ENCODE assay signal across 22 cellular contexts in the genomic region with DNA sequence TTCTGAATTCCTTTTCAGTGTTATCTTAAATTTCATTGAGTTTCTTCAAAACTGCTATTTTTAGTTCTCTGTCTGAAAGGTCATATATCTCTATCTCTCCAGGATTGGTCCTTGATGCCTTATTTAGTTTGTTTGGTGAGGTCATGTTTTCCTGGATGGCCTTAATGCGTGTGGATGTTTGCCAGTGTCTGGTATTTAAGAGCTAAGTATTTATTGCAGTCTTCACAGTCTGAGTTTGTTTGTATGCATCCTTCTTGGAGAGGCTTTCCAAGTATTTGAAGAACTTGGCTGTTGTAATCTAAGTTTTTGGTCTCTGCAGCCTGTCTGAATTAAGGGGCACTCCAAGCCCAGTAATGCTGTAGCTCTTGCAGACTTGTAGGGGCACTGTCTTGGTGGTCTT.
DNase-seq lines count a peak whose midpoint lies in the region; ATAC-seq and TF ChIP-seq lines count a peak whose summit lies in the region.
"Had no signal": no experiment of that assay in that cellular context is flagged by ENCODE, and none has a peak within 500 bp of the region (broad histone marks: within the 10 kb centered on the region; RNA-seq: fewer than 3 reads in every experiment).

No MANE protein-coding gene starts in this region.

- H3K36me3 Mint-ChIP-seq in activated T-cell treated with anti-CD3 and anti-CD28 coated beads, Interleukin-2, amount 50 U/mL, for 72 hours (ENCODE audit: insufficient read depth in 2 of 2) = no peaks in the 10 kb centered on the region
- H3K36me3 Mint-ChIP-seq: CD4-positive, alpha-beta memory T cell had no signal

- H3K9me2 ChIP-seq in hepatocyte (replicated peaks; ENCODE audit: insufficient read depth) = no peaks in the 10 kb centered on the region

- TF ChIP-seq CTCF in adrenal gland (IDR thresholded peaks at IDR 0.05) (no peak), hepatocyte (IDR thresholded peaks at IDR 0.05; ENCODE audit: poor library complexity) (no peak), transverse colon (IDR thresholded peaks at IDR 0.05) (no peak)

- no peak overlapping the region for H3K27ac ChIP-seq in adrenal gland
- no peak overlapping the region for H3K27ac ChIP-seq in hepatocyte
- H3K27ac ChIP-seq in transverse colon = peak overlapping the region in 1 of 4 donors; percentile 33
- H3K27ac ChIP-seq: 22Rv1, colonic mucosa, SJSA1, testis had no signal

- ATAC-seq in activated T-cell treated with anti-CD3 and anti-CD28 coated beads, Interleukin-2, amount 50 U/mL, for 72 hours (replicated peaks in 1 of 2) = no peak
- ATAC-seq: left ventricle myocardium superior had no signal

- no peaks in the 10 kb centered on the region for H4K20me1 ChIP-seq in hepatocyte (ENCODE audit: insufficient read depth, poor library complexity, severe bottlenecking)

- H3K9me3 Mint-ChIP-seq in activated T-cell treated with anti-CD3 and anti-CD28 coated beads, Interleukin-2, amount 50 U/mL, for 72 hours = peaks cover 3 to 4% of the 10 kb centered on the region in 2 donors

- intact Hi-C loops in adrenal gland (cut with DNase I) (no loop called here), transverse colon (cut with DNase I; ENCODE audit: low total_unique reads) (no loop called here)

- in situ Hi-C loops in transverse colon (cut with MboI; ENCODE audit: low pct_ligation_motif_present in 1 of 4, low pct_unique_long_range_greater_than_20kb in 1 of 4, low sequenced_read_pairs in 3 of 4) = no loop called here

- H3K27me3 ChIP-seq in adrenal gland = no peaks in the 10 kb centered on the region
- no peaks in the 10 kb centered on the region for H3K27me3 ChIP-seq in hepatocyte
- H3K27me3 ChIP-seq in transverse colon = no peaks in the 10 kb centered on the region
- H3K27me3 ChIP-seq: colonic mucosa, testis had no signal

- no peak overlapping the region for H2AFZ ChIP-seq in hepatocyte

- no peak for TF ChIP-seq EP300 in transverse colon (IDR thresholded peaks at IDR 0.05; ENCODE audit: low read depth)

- H3K9me3 ChIP-seq in adrenal gland (replicated peaks in 1 of 3) = no peaks in the 10 kb centered on the region
- H3K9me3 ChIP-seq in hepatocyte (ENCODE audit: low read depth) = no peaks in the 10 kb centered on the region
- H3K9me3 ChIP-seq in transverse colon = no peaks in the 10 kb centered on the region
- H3K9me3 ChIP-seq: colonic mucosa, SJSA1, testis had no signal

- DNase-seq in DMS53 (lab: John Stamatoyannopoulos, UW) (peak; percentile 16), DMS53 treated with DMSO at 0.1 percent for 48 hours (lab: John Stamatoyannopoulos, UW; ENCODE audit: unreplicated experiment) (no peak), adrenal gland (peak; percentile 29 to 60 (median 40)), hepatocyte (ENCODE audit: low spot score) (peak; percentile 60), cerebellar cortex (ENCODE audit: low spot score) (no peak), SKM-1 treated with dmso at 0.1 percent for 144 hours (lab: John Stamatoyannopoulos, UW; ENCODE audit: unreplicated experiment) (no peak), transverse colon (no peak)
- no peak for DNase-seq in activated T-cell treated with anti-CD3 and anti-CD28 coated beads, Interleukin-2, amount 50 U/mL, for 72 hours
- DNase-seq: activated CD4-positive, alpha-beta T cell treated with anti-CD3 and anti-CD28 coated beads for 1 hour; activated effector memory CD4-positive, alpha-beta T cell treated with Interleukin-2 at 50 U/mL for 16 hours; anterior cingulate cortex; CD4-positive, alpha-beta memory T cell; colonic mucosa; left ventricle myocardium superior; MV-4-11; NCI-H2081 treated with DMSO at 0.1 percent for 48 hours; NCI-H526; OCI-M1; T1000; testis had no signal

- no peak overlapping the region for H3K4me2 ChIP-seq in hepatocyte

- H3K27me3 Mint-ChIP-seq in activated T-cell treated with anti-CD3 and anti-CD28 coated beads, Interleukin-2, amount 50 U/mL, for 72 hours (ENCODE audit: low read depth) = no peaks in the 10 kb centered on the region

- H3K4me3 Mint-ChIP-seq in activated T-cell treated with anti-CD3 and anti-CD28 coated beads, Interleukin-2, amount 50 U/mL, for 72 hours = no peak overlapping the region
- H3K4me3 Mint-ChIP-seq: CD4-positive, alpha-beta memory T cell had no signal

- H3K4me1 ChIP-seq in adrenal gland (replicated peaks in 1 of 2) (peaks cover 0 to 5% of the 10 kb centered on the region in 2 donors), hepatocyte (ENCODE audit: insufficient read depth) (peaks cover 5% of the 10 kb centered on the region), transverse colon (peaks cover 0 to 7% (median 4%) of the 10 kb centered on the region in 4 donors)
- H3K4me1 ChIP-seq: colonic mucosa, SJSA1 had no signal

- H3K4me3 ChIP-seq in adrenal gland (no peak overlapping the region), hepatocyte (no peak overlapping the region), transverse colon (no peak overlapping the region)
- H3K4me3 ChIP-seq: colonic mucosa, SJSA1, testis had no signal

- H3K4me1 Mint-ChIP-seq in activated T-cell treated with anti-CD3 and anti-CD28 coated beads, Interleukin-2, amount 50 U/mL, for 72 hours (ENCODE audit: low read depth) = no peaks in the 10 kb centered on the region
- H3K4me1 Mint-ChIP-seq: CD4-positive, alpha-beta memory T cell had no signal

- no peaks in the 10 kb centered on the region for H3K36me3 ChIP-seq in adrenal gland (replicated peaks in 1 of 2)
- no peaks in the 10 kb centered on the region for H3K36me3 ChIP-seq in hepatocyte (replicated peaks; ENCODE audit: insufficient read depth, low read depth)
- H3K36me3 ChIP-seq in transverse colon = no peaks in the 10 kb centered on the region
- H3K36me3 ChIP-seq: colonic mucosa, SJSA1 had no signal

- no peaks in the 10 kb centered on the region for H3K79me2 ChIP-seq in hepatocyte

- TF ChIP-seq POLR2A in adrenal gland (IDR thresholded peaks at IDR 0.05) (no peak), transverse colon (IDR thresholded peaks at IDR 0.05) (no peak)

- WGBS in adrenal gland, 4 donors = 5 to 14% (median 12%) methylated on average over 1 of the region's 1 CpG
- 45% methylated on average over 1 of the region's 1 CpG for WGBS in hepatocyte (ENCODE audit: low lambda C conversion rate, missing lambda C conversion rate)
- WGBS in transverse colon (ENCODE audit: low coverage in 1 of 2), 2 donors = 29 to 33% methylated on average over 1 of the region's 1 CpG

- no peak overlapping the region for H3K27ac Mint-ChIP-seq in activated T-cell treated with anti-CD3 and anti-CD28 coated beads, Interleukin-2, amount 50 U/mL, for 72 hours

Comparison
In these comparisons a context has a peak if more than half of its experiments do, and no peak if none do; other contexts are left out.
1. DNase-seq: peak in DMS53 (single experiment), adrenal gland (7 of 7) and hepatocyte (single experiment); none in DMS53 treated with DMSO at 0.1 percent for 48 hours (single experiment), activated T-cell treated with anti-CD3 and anti-CD28 coated beads, Interleukin-2, amount 50 U/mL, for 72 hours (0 of 2), cerebellar cortex (single experiment), SKM-1 treated with dmso at 0.1 percent for 144 hours (single experiment) and transverse colon (single experiment).